Comparison of ENCODE assay signal across 3 cellular contexts in the genomic region with DNA sequence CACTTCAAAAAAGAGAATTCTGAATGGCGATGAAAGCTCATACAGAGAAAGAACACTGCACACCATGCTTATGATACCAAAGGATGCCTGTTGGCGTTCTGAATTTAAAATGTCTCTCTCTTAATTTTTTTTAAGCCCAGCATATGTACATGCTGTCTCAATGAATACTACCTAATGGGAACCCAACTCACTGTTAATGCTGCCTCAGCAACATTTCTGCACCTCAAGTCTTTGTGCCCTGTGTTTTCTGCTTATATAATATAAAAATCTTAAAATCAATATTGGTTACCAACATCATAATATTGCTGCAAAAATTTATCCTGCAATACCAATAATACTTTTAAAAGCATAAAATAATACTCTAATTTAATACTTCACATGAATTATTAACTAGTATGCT.
TF ChIP-seq lines count a peak whose summit lies in the region.

No MANE protein-coding gene starts in this region.

TF ChIP-seq in A549, 52 proteins besides CTCF, POLR2A, EP300 and RAD21:
- no peak for TF ChIP-seq RCOR1 (IDR thresholded peaks at IDR 0.05; ENCODE audit: low read depth, low read length)
- peak; percentile 58 for TF ChIP-seq MAFK (IDR thresholded peaks at IDR 0.05; ENCODE audit: partially characterized antibody)

TF ChIP-seq in IMR-90, 13 proteins besides CTCF, POLR2A, EP300 and RAD21:
- TF ChIP-seq RFX5 (IDR thresholded peaks at IDR 0.05; ENCODE audit: low read depth, low read length) (no peak), RCOR1 (IDR thresholded peaks at IDR 0.05; ENCODE audit: insufficient replicate concordance, low read length) (no peak), MAFK (IDR thresholded peaks at IDR 0.05; ENCODE audit: low read depth, low read length) (peak; percentile 81), MAZ (IDR thresholded peaks at IDR 0.05; ENCODE audit: borderline replicate concordance, low read depth, low read length) (no peak)

TF ChIP-seq in H1, 55 proteins besides CTCF, POLR2A, EP300 and RAD21:
- TF ChIP-seq, protein P1, sequence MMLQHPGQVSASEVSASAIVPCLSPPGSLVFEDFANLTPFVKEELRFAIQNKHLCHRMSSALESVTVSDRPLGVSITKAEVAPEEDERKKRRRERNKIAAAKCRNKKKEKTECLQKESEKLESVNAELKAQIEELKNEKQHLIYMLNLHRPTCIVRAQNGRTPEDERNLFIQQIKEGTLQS (IDR thresholded peaks at IDR 0.05; ENCODE audit: insufficient read depth, low read depth, low read length) = no peak
- no peak for TF ChIP-seq BRCA1 (IDR thresholded peaks at IDR 0.05; ENCODE audit: low read depth, low read length)
- TF ChIP-seq MAFK (IDR thresholded peaks at IDR 0.05; ENCODE audit: low read depth, low read length) = 0 out of 2 replicates have a peak, but pooled peaks have one; percentile 33
- no peak for TF ChIP-seq TCF12 (IDR thresholded peaks at IDR 0.05; ENCODE audit: low read depth, low read length)
- TF ChIP-seq, protein P2, sequence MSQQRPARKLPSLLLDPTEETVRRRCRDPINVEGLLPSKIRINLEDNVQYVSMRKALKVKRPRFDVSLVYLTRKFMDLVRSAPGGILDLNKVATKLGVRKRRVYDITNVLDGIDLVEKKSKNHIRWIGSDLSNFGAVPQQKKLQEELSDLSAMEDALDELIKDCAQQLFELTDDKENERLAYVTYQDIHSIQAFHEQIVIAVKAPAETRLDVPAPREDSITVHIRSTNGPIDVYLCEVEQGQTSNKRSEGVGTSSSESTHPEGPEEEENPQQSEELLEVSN (IDR thresholded peaks at IDR 0.05) = no peak
